15 cellular contexts compared by ENCODE assay signal in the genomic region with DNA sequence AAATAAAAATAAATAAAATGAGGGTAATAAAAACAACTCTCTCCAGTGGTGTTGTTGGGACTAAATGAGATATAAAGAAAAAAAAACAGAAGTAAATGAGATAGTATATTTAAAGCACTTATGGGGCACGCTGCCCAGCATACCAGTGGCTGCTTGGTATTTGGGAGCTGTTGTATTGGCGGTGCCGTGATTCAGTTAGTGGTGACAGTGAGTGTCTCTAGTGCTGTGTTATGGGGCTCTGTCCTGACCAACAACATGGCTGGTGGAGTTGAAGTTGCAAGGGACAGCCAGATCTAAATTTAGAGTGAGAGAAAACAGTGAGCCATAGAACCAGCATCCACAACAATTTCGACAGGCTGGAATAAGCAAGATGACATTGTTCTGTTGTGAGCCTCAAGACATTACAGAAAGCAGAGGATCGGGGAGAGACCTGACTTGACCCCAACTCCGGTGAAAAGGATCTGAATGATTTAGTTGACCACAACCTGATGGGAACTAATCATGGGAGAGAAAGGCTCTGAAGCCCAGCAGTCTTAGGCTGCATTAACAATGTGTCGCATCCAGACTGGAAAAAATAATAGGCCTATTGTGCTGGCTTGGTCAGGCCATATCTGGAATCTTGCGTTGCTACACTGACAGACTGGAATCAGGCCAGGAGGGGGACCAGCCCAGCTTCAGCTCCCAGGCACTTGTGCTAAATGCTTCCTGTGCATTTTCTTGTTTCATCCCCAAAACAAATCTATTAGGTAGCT. TPM values are rescaled to one million over a fixed set of nuclear protein-coding genes. Genes with fewer than 3 reads are reported as not detected.
A peak's percentile ranks its signal among the peaks of the same experiment; 100 is the strongest.
DNase-seq lines count a peak whose midpoint lies in the region; FAIRE-seq lines count a peak whose summit lies in the region.
"Had no signal": no experiment of that assay in that cellular context is flagged by ENCODE, and none has a peak within 500 bp of the region (broad histone marks: within the 10 kb centered on the region; RNA-seq: fewer than 3 reads in every experiment).

No MANE protein-coding gene starts in this region.

- H3K36me3 ChIP-seq in small intestine (ENCODE audit: control insufficient read depth in 2 of 2, insufficient read depth in 2 of 2, low read length in 2 of 2), result no peaks in the 10 kb centered on the region

- intact Hi-C loops in head of caudate nucleus (cut with DNase I), result no loop called here
- intact Hi-C loops in activated T-helper 1 cell treated with anti-CD3 and anti-CD28 coated beads, Interleukin-12 subunit alpha, Interleukin-12 subunit beta, Interleukin-2, Interleukin-4 antibody, amounts not matched to agents 30 ng/mL and 10 ng/mL and 1 ng/mL, durations not matched to agents 14 hours and 24 hours and 36 hours (cut with micrococcal nuclease), result loop anchor here (10.0 kb wide), 1 partner anchor 432 kb away; no protein-coding TSS in a partner anchor

- H3K9me3 ChIP-seq in small intestine (ENCODE audit: control insufficient read depth, low read depth), result no peaks in the 10 kb centered on the region

- DNase-seq in COR-L47 (lab: John Stamatoyannopoulos, UW) (peak; percentile 97), RPMI7951 (ENCODE audit: low read depth) (peak; percentile 42), head of caudate nucleus (peak in 41 of 42 donors; percentile 47 to 92 (median 79)), pons (ENCODE audit: low spot score) (peak; percentile 95), iPS-NIHi7 (ENCODE audit: extremely low spot score) (no peak), small intestine (no peak), OCI-M1 (lab: John Stamatoyannopoulos, UW) (no peak)
- no peak for DNase-seq in activated T-helper 1 cell treated with anti-CD3 and anti-CD28 coated beads, Interleukin-12 subunit alpha, Interleukin-12 subunit beta, Interleukin-2, Interleukin-4 antibody, amounts not matched to agents 30 ng/mL and 10 ng/mL and 1 ng/mL, durations not matched to agents 14 hours and 24 hours and 36 hours (ENCODE audit: low spot score)
- DNase-seq: amniotic stem cell, Kasumi-1, naive B cell, SIG-M5 had no signal

- H3K4me1 ChIP-seq in small intestine (ENCODE audit: control insufficient read depth in 2 of 2, insufficient read depth in 1 of 2, low read depth in 1 of 2, low read length in 1 of 2), result peaks cover 0 to 7% of the 10 kb centered on the region in 2 donors

- no peaks in the 10 kb centered on the region for H3K27me3 ChIP-seq in small intestine (ENCODE audit: control insufficient read depth in 2 of 2, insufficient read depth in 2 of 2, low read length in 2 of 2)
- H3K27me3 ChIP-seq: BLaER1 treated with 17β-estradiol and CSF1 and Interleukin-3, amounts not matched to agents 10 nM and 100 nM had no signal

- no peak overlapping the region for H3K27ac ChIP-seq in small intestine (ENCODE audit: low read depth in 1 of 2, low read length in 1 of 2)

- H3K4me3 ChIP-seq in small intestine (ENCODE audit: low read depth in 1 of 2, low read length in 2 of 2), result no peak overlapping the region
- H3K4me3 ChIP-seq: BLaER1 treated with 17β-estradiol and CSF1 and Interleukin-3, amounts not matched to agents 10 nM and 100 nM had no signal

- 56 to 74% (median 68%) methylated on average over 8 of the region's 8 CpGs for WGBS in small intestine, 3 donors

- H3K36me3 Mint-ChIP-seq in activated T-helper 1 cell treated with anti-CD3 and anti-CD28 coated beads, Interleukin-12 subunit alpha, Interleukin-12 subunit beta, Interleukin-2, Interleukin-4 antibody, amounts not matched to agents 30 ng/mL and 10 ng/mL and 1 ng/mL, durations not matched to agents 14 hours and 24 hours and 36 hours (ENCODE audit: low read depth), result peaks cover 17% of the 10 kb centered on the region
- H3K36me3 Mint-ChIP-seq: naive B cell, WTC11 had no signal

- H3K4me3 Mint-ChIP-seq in activated T-helper 1 cell treated with anti-CD3 and anti-CD28 coated beads, Interleukin-12 subunit alpha, Interleukin-12 subunit beta, Interleukin-2, Interleukin-4 antibody, amounts not matched to agents 30 ng/mL and 10 ng/mL and 1 ng/mL, durations not matched to agents 14 hours and 24 hours and 36 hours, result no peak overlapping the region
- H3K4me3 Mint-ChIP-seq: WTC11 had no signal

- FAIRE-seq in small intestine (lab: Jason Lieb, UNC), result no peak
- FAIRE-seq: endothelial cell of umbilical vein had no signal

- no peaks in the 10 kb centered on the region for H3K27me3 Mint-ChIP-seq in activated T-helper 1 cell treated with anti-CD3 and anti-CD28 coated beads, Interleukin-12 subunit alpha, Interleukin-12 subunit beta, Interleukin-2, Interleukin-4 antibody, amounts not matched to agents 30 ng/mL and 10 ng/mL and 1 ng/mL, durations not matched to agents 14 hours and 24 hours and 36 hours (ENCODE audit: insufficient read depth)
- H3K27me3 Mint-ChIP-seq: naive B cell had no signal

- no peaks in the 10 kb centered on the region for H3K9me3 Mint-ChIP-seq in activated T-helper 1 cell treated with anti-CD3 and anti-CD28 coated beads, Interleukin-12 subunit alpha, Interleukin-12 subunit beta, Interleukin-2, Interleukin-4 antibody, amounts not matched to agents 30 ng/mL and 10 ng/mL and 1 ng/mL, durations not matched to agents 14 hours and 24 hours and 36 hours
- H3K9me3 Mint-ChIP-seq: naive B cell had no signal

- H3K27ac Mint-ChIP-seq in activated T-helper 1 cell treated with anti-CD3 and anti-CD28 coated beads, Interleukin-12 subunit alpha, Interleukin-12 subunit beta, Interleukin-2, Interleukin-4 antibody, amounts not matched to agents 30 ng/mL and 10 ng/mL and 1 ng/mL, durations not matched to agents 14 hours and 24 hours and 36 hours, result no peak overlapping the region
- H3K27ac Mint-ChIP-seq: naive B cell, WTC11 had no signal

- peaks cover 44% of the 10 kb centered on the region for H3K4me1 Mint-ChIP-seq in activated T-helper 1 cell treated with anti-CD3 and anti-CD28 coated beads, Interleukin-12 subunit alpha, Interleukin-12 subunit beta, Interleukin-2, Interleukin-4 antibody, amounts not matched to agents 30 ng/mL and 10 ng/mL and 1 ng/mL, durations not matched to agents 14 hours and 24 hours and 36 hours (ENCODE audit: low read depth)

RNA-seq across cellular contexts. Expression of a gene that starts 2.4 kb away (rescaled TPM):
- 7.9 and 8.1 TPM in 2 replicates for total RNA-seq in RPMI7951 (2014; rRNA removed; shearing (Covaris generic))
- 55.3 and 56.2 TPM in 2 replicates for total RNA-seq in activated T-helper 1 cell treated with anti-CD3 and anti-CD28 coated beads, Interleukin-12 subunit alpha, Interleukin-12 subunit beta, Interleukin-2, Interleukin-4 antibody, amounts not matched to agents 30 ng/mL and 10 ng/mL and 1 ng/mL, durations not matched to agents 14 hours and 24 hours and 36 hours
- polyA plus RNA-seq in small intestine, result 10 to 100 TPM; 17.5 to 57.5 (median 45.9) TPM

RNA-seq across cellular contexts. Expression of a gene that starts 50.8 kb away (rescaled TPM):
- total RNA-seq in RPMI7951 (2014; rRNA removed; shearing (Covaris generic)), result 0.10 and 0.12 TPM in 2 replicates
- total RNA-seq in activated T-helper 1 cell treated with anti-CD3 and anti-CD28 coated beads, Interleukin-12 subunit alpha, Interleukin-12 subunit beta, Interleukin-2, Interleukin-4 antibody, amounts not matched to agents 30 ng/mL and 10 ng/mL and 1 ng/mL, durations not matched to agents 14 hours and 24 hours and 36 hours, result 0.56 and 0.62 TPM in 2 replicates
- polyA plus RNA-seq in small intestine, result 1 to 10 TPM; 3.5 to 9.0 (median 5.6) TPM

Comparison
In these comparisons a context has a peak if more than half of its experiments do, and no peak if none do; other contexts are left out.
1. DNase-seq: peak in COR-L47 (single experiment), RPMI7951 (single experiment), head of caudate nucleus (41 of 42) and pons (single experiment); none in iPS-NIHi7 (single experiment), activated T-helper 1 cell treated with anti-CD3 and anti-CD28 coated beads, Interleukin-12 subunit alpha, Interleukin-12 subunit beta, Interleukin-2, Interleukin-4 antibody, amounts not matched to agents 30 ng/mL and 10 ng/mL and 1 ng/mL, durations not matched to agents 14 hours and 24 hours and 36 hours (single experiment), small intestine (single experiment) and OCI-M1 (single experiment).